Comparison of ENCODE assay signal across 8 cellular contexts in genomic region chr9:6703898-6704639, GRCh38. TPM values are rescaled to one million over a fixed set of nuclear protein-coding genes. Genes with fewer than 3 reads are reported as not detected.
A peak's percentile ranks its signal among the peaks of the same experiment; 100 is the strongest.
DNase-seq lines count a peak whose midpoint lies in the region; ATAC-seq and TF ChIP-seq lines count a peak whose summit lies in the region.

No MANE protein-coding gene starts in this region.

- peak overlapping the region; percentile 57 for H3K27ac ChIP-seq in DOHH2 (ENCODE audit: low read depth, low read length)
- H3K27ac ChIP-seq in SJSA1: no peak overlapping the region
- H3K27ac ChIP-seq in upper lobe of right lung: peak overlapping the region; percentile 92

- H3K9me3 ChIP-seq in DOHH2 (ENCODE audit: control insufficient read depth, insufficient read depth, low read length) (no peaks in the 10 kb centered on the region), SJSA1 (replicated peaks) (no peaks in the 10 kb centered on the region), upper lobe of right lung (no peaks in the 10 kb centered on the region)

- H3K4me3 ChIP-seq in DOHH2 (ENCODE audit: low read length) (peak overlapping the region; percentile 76), SJSA1 (peak overlapping the region; percentile 27), upper lobe of right lung (peak overlapping the region; percentile 80)

- H3K36me3 ChIP-seq in DOHH2 (ENCODE audit: control insufficient read depth, low read length): no peaks in the 10 kb centered on the region
- H3K36me3 ChIP-seq in SJSA1: no peaks in the 10 kb centered on the region
- no peaks in the 10 kb centered on the region for H3K36me3 ChIP-seq in upper lobe of right lung

- H3K4me2 ChIP-seq in DOHH2 (ENCODE audit: low read length): peak overlapping the region; percentile 82

- intact Hi-C loops in cardiac septum (cut with DNase I): loop anchor here (2.0 kb wide), 2 partner anchors 23 to 55 kb away; no protein-coding TSS in a partner anchor
- intact Hi-C loops in posterior cingulate gyrus (cut with DNase I): loop anchor here (2.0 kb wide), 2 partner anchors 23 to 53 kb away; partner anchors contain the start of gene KDM4C
- intact Hi-C loops in upper lobe of right lung (cut with DNase I): no loop called here

- no peaks in the 10 kb centered on the region; the same call in 1 of the 2 replicates for H3K79me2 ChIP-seq in DOHH2 (ENCODE audit: control insufficient read depth, low read length)

- TF ChIP-seq CTCF in DOHH2 (IDR thresholded peaks at IDR 0.05; ENCODE audit: low read depth, low read length, poor library complexity, severe bottlenecking): no peak
- no peak for TF ChIP-seq CTCF in upper lobe of right lung (IDR thresholded peaks at IDR 0.05)

- peaks cover 36% of the 10 kb centered on the region for H3K4me1 ChIP-seq in DOHH2 (ENCODE audit: control insufficient read depth, low read length)
- no peaks in the 10 kb centered on the region for H3K4me1 ChIP-seq in SJSA1 (replicated peaks)
- no peaks in the 10 kb centered on the region for H3K4me1 ChIP-seq in upper lobe of right lung

- no peaks in the 10 kb centered on the region for H3K27me3 ChIP-seq in DOHH2 (ENCODE audit: control insufficient read depth, low read length)
- no peaks in the 10 kb centered on the region for H3K27me3 ChIP-seq in SJSA1 (replicated peaks)
- no peaks in the 10 kb centered on the region for H3K27me3 ChIP-seq in upper lobe of right lung

- DNase-seq in LHCN-M2 (ENCODE audit: low read depth) (peak; percentile 52), SJSA1 (ENCODE audit: low read depth in 1 of 2, low spot score in 2 of 2) (peak in 1 of 2 experiments; percentile 5), cardiac septum (ENCODE audit: low spot score) (peak; percentile 95), posterior cingulate gyrus (peak; percentile 67 to 98 (median 86)), upper lobe of right lung (peak; percentile 97)
- peak; percentile 89 for DNase-seq in activated naive CD4-positive, alpha-beta T cell treated with anti-CD3 and anti-CD28 coated beads, Interleukin-2, amount 50 U/mL, for 16 hours

- no peaks in the 10 kb centered on the region for H4K20me1 ChIP-seq in DOHH2 (ENCODE audit: control insufficient read depth, insufficient read depth, low read depth, low read length)

- H3K9me2 ChIP-seq in DOHH2 (replicated peaks; ENCODE audit: control insufficient read depth, low read length): no peaks in the 10 kb centered on the region

- ATAC-seq in GM21737 (IDR thresholded peaks at IDR 0.05; ENCODE audit: unreplicated experiment) (peak; percentile 79), upper lobe of right lung (peak; percentile 96)

- 0 out of 2 replicates have a peak, but pooled peaks cover 3% of the 10 kb centered on the region for H3F3A ChIP-seq in DOHH2 (ENCODE audit: control insufficient read depth, insufficient read depth)

RNA-seq across cellular contexts. Expression of gene KDM4C, which starts 53.7 kb away (rescaled TPM):
- total RNA-seq in LHCN-M2 (2014; rRNA removed): 15.5 and 22.6 TPM in 2 replicates
- polyA plus RNA-seq in LHCN-M2 (2012): 6.6 TPM
- 3.4 and 5.1 TPM in 2 replicates for total RNA-seq in SJSA1 (2014; rRNA removed; shearing (Covaris generic))
- 16.8 TPM for total RNA-seq in cardiac septum
- 37.2 TPM for total RNA-seq in upper lobe of right lung

RNA-seq across cellular contexts. Expression of gene GLDC, which starts 58.5 kb away (rescaled TPM):
- 2.1 and 2.8 TPM in 2 replicates for total RNA-seq in LHCN-M2 (2014; rRNA removed)
- 0.40 TPM for polyA plus RNA-seq in LHCN-M2 (2012)
- total RNA-seq in SJSA1 (2014; rRNA removed; shearing (Covaris generic)): 0.18 TPM in 1 of 2 replicates, not detected in the other
- 0.11 TPM for total RNA-seq in cardiac septum
- 1.7 TPM for total RNA-seq in upper lobe of right lung

Comparison
In these comparisons a context has a peak if more than half of its experiments do, and no peak if none do; other contexts are left out.
1. H3K4me3 ChIP-seq: peak in every context shown above with its lines; median percentile 80 in upper lobe of right lung; 76 in DOHH2; 27 in SJSA1.